In genomic region chr5:114192108-114192507, GRCh38 we compare ENCODE assay signal across 22 cellular contexts.
DNase-seq lines count a peak whose midpoint lies in the region; ATAC-seq, FAIRE-seq and TF ChIP-seq lines count a peak whose summit lies in the region.
"Had no signal": no experiment of that assay in that cellular context is flagged by ENCODE, and none has a peak within 500 bp of the region (broad histone marks: within the 10 kb centered on the region; RNA-seq: fewer than 3 reads in every experiment).

No MANE protein-coding gene starts in this region.

- H3K4me3 ChIP-seq in breast epithelium (no peak overlapping the region), PC-3 (ENCODE audit: low read length) (no peak overlapping the region), bronchial epithelial cell (ENCODE audit: low read depth, low read length) (no peak overlapping the region), skeletal muscle satellite cell (ENCODE audit: low read length) (no peak overlapping the region), H7 (ENCODE audit: insufficient read depth, low read depth, low read length) (no peak overlapping the region)
- H3K4me3 ChIP-seq: cardiac muscle cell, Peyer's patch, vagina had no signal

- no peak overlapping the region for H3K27ac Mint-ChIP-seq in MCF 10A (ENCODE audit: low read depth, unreplicated experiment)
- H3K27ac Mint-ChIP-seq: activated naive CD8-positive, alpha-beta T cell treated with anti-CD3 and anti-CD28 coated beads, Interleukin-2, amount 10 ng/mL, durations not matched to agents 7 days and 5 days had no signal

- H4K20me1 ChIP-seq in PC-3 (ENCODE audit: low read length): no peaks in the 10 kb centered on the region

- no peaks in the 10 kb centered on the region for H3F3A ChIP-seq in PC-3 (ENCODE audit: low read length, unreplicated experiment)

- FAIRE-seq in bronchial epithelial cell (lab: Jason Lieb, UNC): no peak
- FAIRE-seq: A204.1 had no signal

- H3K36me3 Mint-ChIP-seq in MCF 10A (ENCODE audit: insufficient read depth, unreplicated experiment): no peaks in the 10 kb centered on the region
- H3K36me3 Mint-ChIP-seq: activated naive CD8-positive, alpha-beta T cell treated with anti-CD3 and anti-CD28 coated beads, Interleukin-2, amount 10 ng/mL, durations not matched to agents 7 days and 5 days had no signal

- DNase-seq in MCF 10A (ENCODE audit: unreplicated experiment) (peak; percentile 47), breast epithelium (ENCODE audit: low spot score in 2 of 2) (no peak), PC-3 (peak; percentile 68), bronchial epithelial cell (ENCODE audit: low read depth) (peak; percentile 1), H7 (no peak), GM10248 (ENCODE audit: extremely low spot score) (no peak), glomerular visceral epithelial cell (ENCODE audit: extremely low spot score) (no peak)
- DNase-seq: activated naive CD8-positive, alpha-beta T cell treated with anti-CD3 and anti-CD28 coated beads, Interleukin-2, amount 10 ng/mL, durations not matched to agents 7 days and 5 days; dermis blood vessel endothelial cell; DMS53; Kasumi-1; NCI-H1436 treated with DMSO at 0.1 percent for 48 hours; NCI-H82; Peyer's patch; stimulated activated CD8-positive, alpha-beta memory T cell treated with anti-CD3 and anti-CD28 coated beads, Interleukin-4, amount 100 ng/mL, for 48 hours; T1000 had no signal

- H3K9me3 ChIP-seq in breast epithelium (no peaks in the 10 kb centered on the region), PC-3 (ENCODE audit: low read length) (no peaks in the 10 kb centered on the region), skeletal muscle satellite cell (replicated peaks; ENCODE audit: low read length) (no peaks in the 10 kb centered on the region)
- H3K9me3 ChIP-seq: neutrophil, Peyer's patch, vagina had no signal

- no peak overlapping the region for H3K27ac ChIP-seq in breast epithelium
- H3K27ac ChIP-seq in PC-3 (ENCODE audit: low read length): no peak overlapping the region
- H3K27ac ChIP-seq: neutrophil, Peyer's patch, vagina had no signal

- BruUV-seq in MCF 10A (replicated peaks; lab: Mats Ljungman, UMichigan) (no TSS peak), PC-3 (replicated peaks; lab: Mats Ljungman, UMichigan) (no TSS peak)

- no peak overlapping the region for H3K4me2 ChIP-seq in PC-3 (ENCODE audit: low read length)
- peak overlapping the region; percentile 39 for H3K4me2 ChIP-seq in skeletal muscle satellite cell (ENCODE audit: low read length)

- H3K27me3 ChIP-seq in breast epithelium: no peaks in the 10 kb centered on the region
- H3K27me3 ChIP-seq in PC-3 (ENCODE audit: low read length): no peaks in the 10 kb centered on the region
- H3K27me3 ChIP-seq in bronchial epithelial cell (ENCODE audit: control insufficient read depth, insufficient read depth, low read length): no peaks in the 10 kb centered on the region
- H3K27me3 ChIP-seq in skeletal muscle satellite cell (ENCODE audit: control insufficient read depth, insufficient read depth, low read length): no peaks in the 10 kb centered on the region
- no peaks in the 10 kb centered on the region; the same call in 1 of the 2 replicates for H3K27me3 ChIP-seq in H7 (ENCODE audit: control insufficient read depth, insufficient read depth, low read length)
- H3K27me3 ChIP-seq: cardiac muscle cell, neutrophil, Peyer's patch, vagina had no signal

- no peaks in the 10 kb centered on the region for H3K9me3 Mint-ChIP-seq in MCF 10A (ENCODE audit: unreplicated experiment)
- H3K9me3 Mint-ChIP-seq: activated naive CD8-positive, alpha-beta T cell treated with anti-CD3 and anti-CD28 coated beads, Interleukin-2, amount 10 ng/mL, durations not matched to agents 7 days and 5 days had no signal

- H3K9ac ChIP-seq in PC-3 (ENCODE audit: low read length) (no peak overlapping the region), skeletal muscle satellite cell (ENCODE audit: low read depth, low read length) (no peak overlapping the region)

- H3K4me1 Mint-ChIP-seq in MCF 10A (ENCODE audit: insufficient read depth, unreplicated experiment): peaks cover 6% of the 10 kb centered on the region
- H3K4me1 Mint-ChIP-seq: activated naive CD8-positive, alpha-beta T cell treated with anti-CD3 and anti-CD28 coated beads, Interleukin-2, amount 10 ng/mL, durations not matched to agents 7 days and 5 days had no signal

- H3K4me3 Mint-ChIP-seq in MCF 10A (ENCODE audit: unreplicated experiment): no peak overlapping the region
- H3K4me3 Mint-ChIP-seq: activated naive CD8-positive, alpha-beta T cell treated with anti-CD3 and anti-CD28 coated beads, Interleukin-2, amount 10 ng/mL, durations not matched to agents 7 days and 5 days had no signal

- ATAC-seq in PC-3: no peak; the same call in 1 of the 2 replicates
- ATAC-seq: SK-N-SH treated with all-trans-retinoic acid at 6 μM for 48 hours had no signal

- no peak overlapping the region for H2AFZ ChIP-seq in PC-3 (ENCODE audit: low read length)

- no peak for TF ChIP-seq POLR2A in breast epithelium (IDR thresholded peaks at IDR 0.05)

- H3K79me2 ChIP-seq in PC-3 (ENCODE audit: low read length): no peaks in the 10 kb centered on the region

- TF ChIP-seq CTCF in MCF 10A (IDR thresholded peaks at IDR 0.05; ENCODE audit: unreplicated experiment): no peak
- TF ChIP-seq CTCF in breast epithelium (IDR thresholded peaks at IDR 0.05): no peak
- no peak for TF ChIP-seq CTCF in PC-3 (conservative IDR thresholded peaks at IDR 0.05; ENCODE audit: low read depth, low read length)
- TF ChIP-seq CTCF in bronchial epithelial cell (IDR thresholded peaks at IDR 0.05; ENCODE audit: insufficient read depth, low read length, severe bottlenecking): no peak
- TF ChIP-seq CTCF in GM10248 (IDR thresholded peaks at IDR 0.05; ENCODE audit: control extremely low read depth, extremely low read depth, low read depth, missing control alignments): no peak

- intact Hi-C loops in MCF 10A (cut with micrococcal nuclease) (no loop called here), breast epithelium (cut with DNase I; ENCODE audit: low total_unique reads) (no loop called here), PC-3 (cut with micrococcal nuclease) (no loop called here)

- no peaks in the 10 kb centered on the region for H3K36me3 ChIP-seq in breast epithelium
- no peaks in the 10 kb centered on the region for H3K36me3 ChIP-seq in PC-3 (ENCODE audit: low read depth, low read length)
- H3K36me3 ChIP-seq in bronchial epithelial cell (ENCODE audit: control insufficient read depth, insufficient read depth, low read length): no peaks in the 10 kb centered on the region
- H3K36me3 ChIP-seq in skeletal muscle satellite cell (ENCODE audit: insufficient read depth, low read length): no peaks in the 10 kb centered on the region
- no peaks in the 10 kb centered on the region for H3K36me3 ChIP-seq in H7 (replicated peaks; ENCODE audit: control insufficient read depth, insufficient read depth, low read length)
- H3K36me3 ChIP-seq: cardiac muscle cell, neutrophil, Peyer's patch, vagina had no signal

- POLR2A ChIA-PET in MCF 10A (lab: Yijun Ruan, JAX): no interaction called here
- POLR2A ChIA-PET in PC-3 (lab: Charles Lee; ENCODE audit: unreplicated experiment): no interaction called here
- POLR2A ChIA-PET in GM10248 (lab: Yijun Ruan, JAX): no interaction called here

- H3K4me1 ChIP-seq in breast epithelium (no peaks in the 10 kb centered on the region), PC-3 (ENCODE audit: insufficient read depth, low read length) (no peaks in the 10 kb centered on the region), skeletal muscle satellite cell (ENCODE audit: control insufficient read depth, insufficient read depth, low read length) (peaks cover 10% of the 10 kb centered on the region)
- H3K4me1 ChIP-seq: Peyer's patch, vagina had no signal

- CTCF ChIA-PET in MCF 10A (lab: Yijun Ruan, JAX): interaction anchor here (0.6 to 0.7 kb wide), 2 partner anchors 14 to 119 kb away, joined by 3 read pairs; no protein-coding TSS in a partner anchor
- CTCF ChIA-PET in PC-3 (lab: Charles Lee): no interaction called here
- CTCF ChIA-PET in GM10248 (lab: Yijun Ruan, JAX): interaction anchor here (1.2 to 1.7 kb wide), 3 partner anchors 10 to 32 kb away, joined by 3 to 4 read pairs (median 3); no protein-coding TSS in a partner anchor

- no peaks in the 10 kb centered on the region for H3K27me3 Mint-ChIP-seq in MCF 10A (ENCODE audit: insufficient read depth, unreplicated experiment)
- H3K27me3 Mint-ChIP-seq: activated naive CD8-positive, alpha-beta T cell treated with anti-CD3 and anti-CD28 coated beads, Interleukin-2, amount 10 ng/mL, durations not matched to agents 7 days and 5 days had no signal

- H3K9me2 ChIP-seq in PC-3 (replicated peaks; ENCODE audit: low read length): no peaks in the 10 kb centered on the region

Comparison
In these comparisons a context has a peak if more than half of its experiments do, and no peak if none do; other contexts are left out.
1. DNase-seq: peak in MCF 10A (single experiment), PC-3 (single experiment) and bronchial epithelial cell (single experiment); none in breast epithelium (0 of 2), H7 (single experiment), GM10248 (single experiment) and glomerular visceral epithelial cell (single experiment).